In the genomic region with DNA sequence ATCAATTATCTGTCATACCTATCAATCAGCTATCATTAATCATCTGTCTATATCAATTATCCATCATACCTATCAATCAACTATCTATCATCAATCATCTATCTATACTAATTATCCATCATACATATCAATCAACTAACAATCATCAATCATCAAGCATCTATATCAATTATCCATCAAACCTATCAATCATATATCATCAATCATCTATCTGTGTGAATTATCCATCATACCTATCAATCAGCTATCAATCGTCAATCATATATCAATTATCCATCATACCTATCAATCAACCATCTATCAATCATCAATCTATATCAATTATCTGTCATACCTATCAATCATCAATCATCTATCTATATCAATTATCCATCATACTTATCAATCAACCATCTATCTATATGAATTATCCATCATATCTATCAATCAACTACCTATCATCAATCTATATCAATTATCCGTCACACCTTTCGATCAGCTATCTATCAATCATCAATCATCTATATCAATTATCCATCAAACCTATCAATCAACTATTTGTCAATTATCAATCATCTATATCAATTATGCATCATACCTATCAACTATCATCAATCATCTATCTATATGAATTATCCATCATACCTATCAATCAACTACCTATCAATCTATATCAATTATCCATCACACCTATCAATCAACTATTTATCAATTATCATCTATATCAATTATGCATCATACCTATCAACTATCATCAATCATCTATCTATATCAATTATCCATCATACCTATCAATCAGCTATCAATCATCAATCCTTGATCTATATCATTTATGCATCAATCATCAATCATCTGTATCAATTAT, we compare ENCODE assay signal across 1 cellular context.
TF ChIP-seq lines count a peak whose summit lies in the region.

No MANE protein-coding gene starts in this region.

TF ChIP-seq in H1, 55 proteins besides CTCF, POLR2A, EP300 and RAD21:
- TF ChIP-seq TAF1 (IDR thresholded peaks at IDR 0.05; ENCODE audit: low read depth, low read length) = no peak
- no peak for TF ChIP-seq YY1 (IDR thresholded peaks at IDR 0.05; ENCODE audit: low read depth, low read length)
- TF ChIP-seq, protein P1, sequence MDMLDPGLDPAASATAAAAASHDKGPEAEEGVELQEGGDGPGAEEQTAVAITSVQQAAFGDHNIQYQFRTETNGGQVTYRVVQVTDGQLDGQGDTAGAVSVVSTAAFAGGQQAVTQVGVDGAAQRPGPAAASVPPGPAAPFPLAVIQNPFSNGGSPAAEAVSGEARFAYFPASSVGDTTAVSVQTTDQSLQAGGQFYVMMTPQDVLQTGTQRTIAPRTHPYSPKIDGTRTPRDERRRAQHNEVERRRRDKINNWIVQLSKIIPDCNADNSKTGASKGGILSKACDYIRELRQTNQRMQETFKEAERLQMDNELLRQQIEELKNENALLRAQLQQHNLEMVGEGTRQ (IDR thresholded peaks at IDR 0.05; ENCODE audit: low read length) = no peak
- TF ChIP-seq CEBPB (IDR thresholded peaks at IDR 0.05; ENCODE audit: low read depth, low read length) = no peak
- TF ChIP-seq, protein P2, sequence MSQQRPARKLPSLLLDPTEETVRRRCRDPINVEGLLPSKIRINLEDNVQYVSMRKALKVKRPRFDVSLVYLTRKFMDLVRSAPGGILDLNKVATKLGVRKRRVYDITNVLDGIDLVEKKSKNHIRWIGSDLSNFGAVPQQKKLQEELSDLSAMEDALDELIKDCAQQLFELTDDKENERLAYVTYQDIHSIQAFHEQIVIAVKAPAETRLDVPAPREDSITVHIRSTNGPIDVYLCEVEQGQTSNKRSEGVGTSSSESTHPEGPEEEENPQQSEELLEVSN (IDR thresholded peaks at IDR 0.05) = no peak
- no peak for TF ChIP-seq JUND (IDR thresholded peaks at IDR 0.05; ENCODE audit: low read length)
- TF ChIP-seq RXRA (IDR thresholded peaks at IDR 0.05; ENCODE audit: insufficient read depth, low read depth, low read length) = no peak
- TF ChIP-seq BRCA1 (IDR thresholded peaks at IDR 0.05; ENCODE audit: low read depth, low read length) = no peak
- no peak for TF ChIP-seq NANOG (IDR thresholded peaks at IDR 0.05; ENCODE audit: insufficient read depth, low read depth, low read length, poor library complexity, severe bottlenecking)
- TF ChIP-seq, protein P3, sequence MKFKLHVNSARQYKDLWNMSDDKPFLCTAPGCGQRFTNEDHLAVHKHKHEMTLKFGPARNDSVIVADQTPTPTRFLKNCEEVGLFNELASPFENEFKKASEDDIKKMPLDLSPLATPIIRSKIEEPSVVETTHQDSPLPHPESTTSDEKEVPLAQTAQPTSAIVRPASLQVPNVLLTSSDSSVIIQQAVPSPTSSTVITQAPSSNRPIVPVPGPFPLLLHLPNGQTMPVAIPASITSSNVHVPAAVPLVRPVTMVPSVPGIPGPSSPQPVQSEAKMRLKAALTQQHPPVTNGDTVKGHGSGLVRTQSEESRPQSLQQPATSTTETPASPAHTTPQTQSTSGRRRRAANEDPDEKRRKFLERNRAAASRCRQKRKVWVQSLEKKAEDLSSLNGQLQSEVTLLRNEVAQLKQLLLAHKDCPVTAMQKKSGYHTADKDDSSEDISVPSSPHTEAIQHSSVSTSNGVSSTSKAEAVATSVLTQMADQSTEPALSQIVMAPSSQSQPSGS (IDR thresholded peaks at IDR 0.05; ENCODE audit: low read length) = no peak
- no peak for TF ChIP-seq GABPA (IDR thresholded peaks at IDR 0.05; ENCODE audit: borderline replicate concordance, insufficient read depth, low read length)
- no peak for TF ChIP-seq EZH2 (IDR thresholded peaks at IDR 0.05; ENCODE audit: low read depth, low read length, severe bottlenecking)
- TF ChIP-seq JUN (IDR thresholded peaks at IDR 0.05; ENCODE audit: low read depth, low read length) = no peak
- TF ChIP-seq SP1 (IDR thresholded peaks at IDR 0.05; ENCODE audit: low read depth, low read length) = no peak
- TF ChIP-seq POU5F1 (IDR thresholded peaks at IDR 0.05; ENCODE audit: low read depth, low read length) = no peak
- no peak for TF ChIP-seq FOSL1 (IDR thresholded peaks at IDR 0.05; ENCODE audit: insufficient read depth, low read depth, low read length)
- TF ChIP-seq RBBP5 (IDR thresholded peaks at IDR 0.05; ENCODE audit: borderline replicate concordance, low read depth, low read length) = no peak
- no peak for TF ChIP-seq RFX5 (IDR thresholded peaks at IDR 0.05; ENCODE audit: borderline replicate concordance, low read depth, low read length)
